Comparison of ENCODE assay signal across 20 cellular contexts in the genomic region with DNA sequence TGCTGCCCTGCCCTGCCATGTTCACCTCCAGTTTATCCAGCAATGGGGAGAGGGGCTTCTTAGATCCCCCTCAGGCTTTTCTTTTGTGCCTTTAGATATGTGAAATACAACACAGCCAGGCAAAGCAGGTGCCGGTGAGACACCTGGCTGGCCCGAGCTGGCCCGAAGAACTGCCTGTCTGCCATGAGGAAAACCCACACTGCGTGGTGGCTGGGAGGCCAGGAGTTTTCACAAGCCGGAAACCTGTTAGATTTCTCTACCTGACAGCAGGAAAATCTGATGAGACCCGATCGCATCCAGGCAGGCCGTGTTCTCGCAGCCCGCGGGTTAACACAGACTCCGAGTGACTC. TPM values are rescaled to one million over a fixed set of nuclear protein-coding genes. Genes with fewer than 3 reads are reported as not detected.
DNase-seq lines count a peak whose midpoint lies in the region; ATAC-seq and FAIRE-seq lines count a peak whose summit lies in the region.
"Had no signal": no experiment of that assay in that cellular context is flagged by ENCODE, and none has a peak within 500 bp of the region (broad histone marks: within the 10 kb centered on the region; RNA-seq: fewer than 3 reads in every experiment).

No MANE protein-coding gene starts in this region.

- H3K36me3 Mint-ChIP-seq in activated CD8-positive, alpha-beta memory T cell treated with anti-CD3 and anti-CD28 coated beads, Interleukin-2, amount 10 ng/mL, durations not matched to agents 7 days and 5 days = no peaks in the 10 kb centered on the region
- H3K36me3 Mint-ChIP-seq: activated naive CD4-positive, alpha-beta T cell treated with anti-CD3 and anti-CD28 coated beads, Interleukin-2, amount 10 ng/mL, durations not matched to agents 7 days and 5 days had no signal

- no peaks in the 10 kb centered on the region for H3K9me3 Mint-ChIP-seq in activated CD8-positive, alpha-beta memory T cell treated with anti-CD3 and anti-CD28 coated beads, Interleukin-2, amount 10 ng/mL, durations not matched to agents 7 days and 5 days (ENCODE audit: low read depth)
- H3K9me3 Mint-ChIP-seq: activated naive CD4-positive, alpha-beta T cell treated with anti-CD3 and anti-CD28 coated beads, Interleukin-2, amount 10 ng/mL, durations not matched to agents 7 days and 5 days; activated T-cell treated with anti-CD3 and anti-CD28 coated beads, Interleukin-2, amount 50 U/mL, for 4 hours had no signal

- DNase-seq in activated CD8-positive, alpha-beta memory T cell treated with anti-CD3 and anti-CD28 coated beads, Interleukin-2, amount 10 ng/mL, durations not matched to agents 7 days and 5 days = peak; percentile 31
- DNase-seq in activated CD8-positive, alpha-beta memory T cell treated with anti-CD3 and anti-CD28 coated beads for 24 hours = no peak
- peak; percentile 27 for DNase-seq in HuH-7.5 (ENCODE audit: low spot score)
- peak; percentile 14 to 36 for DNase-seq in frontal cortex (ENCODE audit: low spot score in 2 of 2)
- DNase-seq in retina = peak; percentile 48
- no peak for DNase-seq in SK-N-DZ (ENCODE audit: low spot score)
- no peak for DNase-seq in left ventricle myocardium superior
- DNase-seq: activated T-cell treated with anti-CD3 and anti-CD28 coated beads, Interleukin-2, amount 50 U/mL, for 4 hours; Calu3; central memory CD4-positive, alpha-beta T cell; NCI-H1694 treated with DMSO at 0.1 percent for 48 hours; NCI-H526 treated with DMSO at 0.1 percent for 48 hours; stimulated activated CD4-positive, alpha-beta T cell treated with anti-CD3 and anti-CD28 coated beads, Interleukin-4, amount 100 ng/mL, for 4 hours had no signal

- no peaks in the 10 kb centered on the region for H3K27me3 Mint-ChIP-seq in activated CD8-positive, alpha-beta memory T cell treated with anti-CD3 and anti-CD28 coated beads, Interleukin-2, amount 10 ng/mL, durations not matched to agents 7 days and 5 days
- H3K27me3 Mint-ChIP-seq: B cell had no signal

- no peak for ATAC-seq in activated CD8-positive, alpha-beta memory T cell treated with anti-CD3 and anti-CD28 coated beads, Interleukin-2, amount 10 ng/mL, durations not matched to agents 7 days and 5 days
- no peak for ATAC-seq in GM21367 (IDR thresholded peaks at IDR 0.05; ENCODE audit: unreplicated experiment)
- no peak for ATAC-seq in left ventricle myocardium superior
- ATAC-seq: activated T-cell treated with anti-CD3 and anti-CD28 coated beads, Interleukin-2, amount 50 U/mL, for 4 hours had no signal

- H3K4me3 Mint-ChIP-seq in activated CD8-positive, alpha-beta memory T cell treated with anti-CD3 and anti-CD28 coated beads, Interleukin-2, amount 10 ng/mL, durations not matched to agents 7 days and 5 days = no peak overlapping the region
- H3K4me3 Mint-ChIP-seq: activated naive CD4-positive, alpha-beta T cell treated with anti-CD3 and anti-CD28 coated beads, Interleukin-2, amount 10 ng/mL, durations not matched to agents 7 days and 5 days; activated T-cell treated with anti-CD3 and anti-CD28 coated beads, Interleukin-2, amount 50 U/mL, for 4 hours; B cell had no signal

- no peak for FAIRE-seq in frontal cortex (lab: Jason Lieb, UNC)
- FAIRE-seq: GM18507, islet of Langerhans had no signal

- peaks cover 8% of the 10 kb centered on the region for H3K4me1 Mint-ChIP-seq in activated CD8-positive, alpha-beta memory T cell treated with anti-CD3 and anti-CD28 coated beads, Interleukin-2, amount 10 ng/mL, durations not matched to agents 7 days and 5 days

- CTCF ChIA-PET in activated CD8-positive, alpha-beta memory T cell treated with anti-CD3 and anti-CD28 coated beads, Interleukin-2, amount 10 ng/mL, durations not matched to agents 7 days and 5 days (lab: Charles Lee) = no interaction called here

- intact Hi-C loops in left ventricle myocardium superior (cut with micrococcal nuclease) = no loop called here

- no peak overlapping the region for H3K27ac Mint-ChIP-seq in activated CD8-positive, alpha-beta memory T cell treated with anti-CD3 and anti-CD28 coated beads, Interleukin-2, amount 10 ng/mL, durations not matched to agents 7 days and 5 days
- H3K27ac Mint-ChIP-seq: activated naive CD4-positive, alpha-beta T cell treated with anti-CD3 and anti-CD28 coated beads, Interleukin-2, amount 10 ng/mL, durations not matched to agents 7 days and 5 days; B cell had no signal

RNA-seq across cellular contexts. Expression of a gene that starts 5.7 kb away (rescaled TPM):
- total RNA-seq in activated CD8-positive, alpha-beta memory T cell treated with anti-CD3 and anti-CD28 coated beads, Interleukin-2, amount 10 ng/mL, durations not matched to agents 7 days and 5 days = under 1 TPM in 1 of 2 experiments, not detected in 1; 0.20 TPM
- total RNA-seq in frontal cortex = 0.41 TPM
- polyA plus RNA-seq in SK-N-DZ (2014; cell fraction: cytosol; rRNA removed) = 0.34 and 2.9 TPM in 2 replicates
- 3.1 and 5.4 TPM in 2 replicates for polyA plus RNA-seq in SK-N-DZ (2014; cell fraction: nucleus; rRNA removed)
- not detected for total RNA-seq in left ventricle myocardium superior
- total RNA-seq: A172, B cell, Calu3, lower lobe of right lung had no signal

RNA-seq across cellular contexts. Expression of a gene that starts 36.5 kb away (rescaled TPM):
- 10 to 100 TPM; 21.6 to 26.2 TPM for total RNA-seq in activated CD8-positive, alpha-beta memory T cell treated with anti-CD3 and anti-CD28 coated beads, Interleukin-2, amount 10 ng/mL, durations not matched to agents 7 days and 5 days
- 9.4 TPM for total RNA-seq in frontal cortex
- polyA plus RNA-seq in SK-N-DZ (2014; cell fraction: cytosol; rRNA removed) = 19.1 and 20.4 TPM in 2 replicates
- polyA plus RNA-seq in SK-N-DZ (2014; cell fraction: nucleus; rRNA removed) = 84.9 and 94.0 TPM in 2 replicates
- 19.2 TPM for total RNA-seq in left ventricle myocardium superior

RNA-seq across cellular contexts. Expression of a gene that starts 38.1 kb away (rescaled TPM):
- total RNA-seq in activated CD8-positive, alpha-beta memory T cell treated with anti-CD3 and anti-CD28 coated beads, Interleukin-2, amount 10 ng/mL, durations not matched to agents 7 days and 5 days = under 1 TPM in 1 of 2 experiments, not detected in 1; 0.12 TPM
- total RNA-seq in frontal cortex = 1.6 TPM
- polyA plus RNA-seq in SK-N-DZ (2014; cell fraction: cytosol; rRNA removed) = 63.5 and 81.6 TPM in 2 replicates
- 78.8 and 121 TPM in 2 replicates for polyA plus RNA-seq in SK-N-DZ (2014; cell fraction: nucleus; rRNA removed)
- total RNA-seq in left ventricle myocardium superior = 0.52 TPM
- total RNA-seq: A172, B cell, lower lobe of right lung had no signal

Comparison
In these comparisons a context has a peak if more than half of its experiments do, and no peak if none do; other contexts are left out.
1. DNase-seq: peak in activated CD8-positive, alpha-beta memory T cell treated with anti-CD3 and anti-CD28 coated beads, Interleukin-2, amount 10 ng/mL, durations not matched to agents 7 days and 5 days (single experiment), HuH-7.5 (single experiment), frontal cortex (2 of 2) and retina (single experiment); none in activated CD8-positive, alpha-beta memory T cell treated with anti-CD3 and anti-CD28 coated beads for 24 hours (single experiment), SK-N-DZ (single experiment) and left ventricle myocardium superior (single experiment).